In the genomic region with DNA sequence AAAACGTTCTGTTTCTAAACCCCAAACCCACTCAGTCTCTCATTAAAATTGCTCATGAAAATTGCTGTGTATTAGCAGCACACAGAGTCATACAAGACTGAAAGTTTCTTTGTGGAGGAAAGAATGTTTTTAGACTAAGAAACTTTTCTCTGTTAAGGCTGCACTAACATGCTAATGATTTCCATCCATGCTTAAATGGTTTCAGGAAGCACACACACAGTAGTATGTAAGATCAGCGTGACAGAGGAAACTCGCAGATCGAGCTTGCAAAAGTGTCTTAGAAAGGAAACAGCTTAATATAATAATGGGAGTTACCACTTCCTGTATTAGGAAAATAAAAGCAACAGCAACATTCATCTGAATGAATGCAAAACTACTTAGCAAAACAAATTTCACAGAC, we compare ENCODE assay signal across 9 cellular contexts.
DNase-seq lines count a peak whose midpoint lies in the region; ATAC-seq, FAIRE-seq and TF ChIP-seq lines count a peak whose summit lies in the region.
"Had no signal": no experiment of that assay in that cellular context is flagged by ENCODE, and none has a peak within 500 bp of the region (broad histone marks: within the 10 kb centered on the region; RNA-seq: fewer than 3 reads in every experiment).

No MANE protein-coding gene starts in this region.

- peaks cover 31% of the 10 kb centered on the region for H3K4me1 Mint-ChIP-seq in nephron
- H3K4me1 Mint-ChIP-seq in activated naive CD8-positive, alpha-beta T cell treated with anti-CD3 and anti-CD28 coated beads, Interleukin-2, amount 50 U/mL, for 24 hours, result peaks cover 17% of the 10 kb centered on the region

- peaks cover 3% of the 10 kb centered on the region for H3K9me3 Mint-ChIP-seq in nephron
- H3K9me3 Mint-ChIP-seq in activated naive CD8-positive, alpha-beta T cell treated with anti-CD3 and anti-CD28 coated beads, Interleukin-2, amount 50 U/mL, for 24 hours, result peaks cover 14% of the 10 kb centered on the region

- no peaks in the 10 kb centered on the region for H3F3A ChIP-seq in GM23248 (ENCODE audit: insufficient read depth)

- H3K79me2 ChIP-seq in GM23248 (ENCODE audit: insufficient read depth) (no peaks in the 10 kb centered on the region), OCI-LY3 (ENCODE audit: low read length) (no peaks in the 10 kb centered on the region)

- WGBS in GM23248 (ENCODE audit: low coverage in 1 of 2, low lambda C conversion rate in 2 of 2, missing lambda C conversion rate in 2 of 2), 2 experiments, result 0 to 4% methylated on average over 4 of the region's 4 CpGs

- peak overlapping the region in 2 of 3 experiments; percentile 18 to 39 for H3K27ac Mint-ChIP-seq in nephron
- H3K27ac Mint-ChIP-seq in activated naive CD8-positive, alpha-beta T cell treated with anti-CD3 and anti-CD28 coated beads, Interleukin-2, amount 50 U/mL, for 24 hours, result no peak overlapping the region

- H3K27me3 ChIP-seq in GM23248 (replicated peaks; ENCODE audit: insufficient read depth), result no peaks in the 10 kb centered on the region
- no peaks in the 10 kb centered on the region for H3K27me3 ChIP-seq in OCI-LY3 (ENCODE audit: low read depth, low read length)

- TF ChIP-seq CTCF in OCI-LY3 (IDR thresholded peaks at IDR 0.05; ENCODE audit: low read depth, low read length) (no peak), nephron (IDR thresholded peaks at IDR 0.05; ENCODE audit: unreplicated experiment in 3 of 3) (no peak)

- H3K4me2 ChIP-seq in GM23248 (ENCODE audit: unreplicated experiment) (no peak overlapping the region), OCI-LY3 (ENCODE audit: low read length) (peak overlapping the region; percentile 36)

- H3K36me3 ChIP-seq in GM23248 (ENCODE audit: low read depth), result no peaks in the 10 kb centered on the region
- H3K36me3 ChIP-seq in OCI-LY3 (replicated peaks; ENCODE audit: low read depth, low read length), result no peaks in the 10 kb centered on the region

- H3K4me3 ChIP-seq in GM23248, result no peak overlapping the region
- H3K4me3 ChIP-seq in OCI-LY3 (ENCODE audit: low read length), result no peak overlapping the region

- H3K4me1 ChIP-seq in GM23248 (ENCODE audit: insufficient read depth), result no peaks in the 10 kb centered on the region
- peaks cover 4% of the 10 kb centered on the region; the same call in 1 of the 2 replicates for H3K4me1 ChIP-seq in OCI-LY3 (ENCODE audit: low read length)

- H2AFZ ChIP-seq in GM23248 (peak overlapping the region; percentile 38), OCI-LY3 (ENCODE audit: low read depth, low read length) (peak overlapping the region; percentile 65; the same call in 1 of the 2 replicates)

- H3K27me3 Mint-ChIP-seq in nephron (ENCODE audit: low read depth), result no peaks in the 10 kb centered on the region
- H3K27me3 Mint-ChIP-seq in activated naive CD8-positive, alpha-beta T cell treated with anti-CD3 and anti-CD28 coated beads, Interleukin-2, amount 50 U/mL, for 24 hours, result no peaks in the 10 kb centered on the region

- H3K9ac ChIP-seq in GM23248 (no peak overlapping the region), OCI-LY3 (ENCODE audit: low read length) (no peak overlapping the region)

- H3K36me3 Mint-ChIP-seq in nephron (ENCODE audit: low read depth), result no peaks in the 10 kb centered on the region
- H3K36me3 Mint-ChIP-seq in activated naive CD8-positive, alpha-beta T cell treated with anti-CD3 and anti-CD28 coated beads, Interleukin-2, amount 50 U/mL, for 24 hours (ENCODE audit: low read depth), result no peaks in the 10 kb centered on the region

- no peak overlapping the region for H3K27ac ChIP-seq in GM23248
- H3K27ac ChIP-seq in OCI-LY3 (ENCODE audit: low read length), result no peak overlapping the region

- H3K9me2 ChIP-seq in GM23248 (ENCODE audit: insufficient read depth), result no peaks in the 10 kb centered on the region

- ATAC-seq in activated CD4-positive, CD25-positive, alpha-beta regulatory T cell treated with anti-CD3 and anti-CD28 coated beads, Interleukin-2, amount 50 U/mL, for 24 hours, result peak; percentile 44 to 53
- no peak for ATAC-seq in activated naive CD8-positive, alpha-beta T cell treated with anti-CD3 and anti-CD28 coated beads, Interleukin-2, amount 50 U/mL, for 24 hours

- in situ Hi-C loops in GM23248 (cut with MboI), result no loop called here

- H4K20me1 ChIP-seq in GM23248 (ENCODE audit: insufficient read depth) (no peaks in the 10 kb centered on the region), OCI-LY3 (ENCODE audit: insufficient read depth, low read length) (no peaks in the 10 kb centered on the region)

- no peak overlapping the region for H3K4me3 Mint-ChIP-seq in nephron
- no peak overlapping the region for H3K4me3 Mint-ChIP-seq in activated naive CD8-positive, alpha-beta T cell treated with anti-CD3 and anti-CD28 coated beads, Interleukin-2, amount 50 U/mL, for 24 hours

- DNase-seq in activated CD4-positive, CD25-positive, alpha-beta regulatory T cell treated with anti-CD3 and anti-CD28 coated beads, Interleukin-2, amount 50 U/mL, for 72 hours, result no peak
- DNase-seq in GM23248 (no peak), urothelium cell line (ENCODE audit: low spot score) (no peak)
- DNase-seq in activated naive CD8-positive, alpha-beta T cell treated with anti-CD3 and anti-CD28 coated beads, Interleukin-2, amount 50 U/mL, for 24 hours, result no peak
- no peak for DNase-seq in central memory CD4-positive, alpha-beta T cell
- DNase-seq: OCI-M1 had no signal

- no peaks in the 10 kb centered on the region for H3K9me3 ChIP-seq in GM23248 (ENCODE audit: low read depth)
- H3K9me3 ChIP-seq in OCI-LY3 (ENCODE audit: insufficient read depth, low read length), result no peaks in the 10 kb centered on the region

- FAIRE-seq in urothelium cell line (lab: Jason Lieb, UNC), result no peak
